14 cellular contexts compared by ENCODE assay signal in genomic region chr1:41566274-41566885, GRCh38.
A peak's percentile ranks its signal among the peaks of the same experiment; 100 is the strongest.
DNase-seq lines count a peak whose midpoint lies in the region; ATAC-seq lines count a peak whose summit lies in the region.
"Had no signal": no experiment of that assay in that cellular context is flagged by ENCODE, and none has a peak within 500 bp of the region (broad histone marks: within the 10 kb centered on the region; RNA-seq: fewer than 3 reads in every experiment).

No MANE protein-coding gene starts in this region.

- peaks cover 36% of the 10 kb centered on the region for H3K4me1 Mint-ChIP-seq in activated CD4-positive, alpha-beta T cell treated with anti-CD3 and anti-CD28 coated beads, Interleukin-2, amount 10 ng/mL, durations not matched to agents 24 days and 14 days
- H3K4me1 Mint-ChIP-seq in activated naive CD8-positive, alpha-beta T cell treated with anti-CD3 and anti-CD28 coated beads, Interleukin-2, amount 50 U/mL, for 24 hours, result peaks cover 26% of the 10 kb centered on the region

- intact Hi-C loops in activated CD4-positive, alpha-beta T cell treated with anti-CD3 and anti-CD28 coated beads, Interleukin-2, amount 10 ng/mL, durations not matched to agents 24 days and 14 days (cut with micrococcal nuclease), result no loop called here
- intact Hi-C loops in sciatic nerve (cut with DNase I), result no loop called here

- H3K9me3 ChIP-seq in BLaER1, result no peaks in the 10 kb centered on the region

- H3K9me3 Mint-ChIP-seq in activated CD4-positive, alpha-beta T cell treated with anti-CD3 and anti-CD28 coated beads, Interleukin-2, amount 10 ng/mL, durations not matched to agents 24 days and 14 days, result no peaks in the 10 kb centered on the region
- no peaks in the 10 kb centered on the region for H3K9me3 Mint-ChIP-seq in activated naive CD8-positive, alpha-beta T cell treated with anti-CD3 and anti-CD28 coated beads, Interleukin-2, amount 50 U/mL, for 24 hours

- H3K36me3 ChIP-seq in BLaER1, result no peaks in the 10 kb centered on the region

- H3K4me3 Mint-ChIP-seq in activated CD4-positive, alpha-beta T cell treated with anti-CD3 and anti-CD28 coated beads, Interleukin-2, amount 10 ng/mL, durations not matched to agents 24 days and 14 days, result no peak overlapping the region
- H3K4me3 Mint-ChIP-seq in activated naive CD8-positive, alpha-beta T cell treated with anti-CD3 and anti-CD28 coated beads, Interleukin-2, amount 50 U/mL, for 24 hours, result no peak overlapping the region

- peaks cover 24% of the 10 kb centered on the region for H3K4me1 ChIP-seq in BLaER1

- no peak overlapping the region for H3K27ac ChIP-seq in BLaER1

- no peaks in the 10 kb centered on the region for H3K27me3 Mint-ChIP-seq in activated CD4-positive, alpha-beta T cell treated with anti-CD3 and anti-CD28 coated beads, Interleukin-2, amount 10 ng/mL, durations not matched to agents 24 days and 14 days
- no peaks in the 10 kb centered on the region for H3K27me3 Mint-ChIP-seq in activated naive CD8-positive, alpha-beta T cell treated with anti-CD3 and anti-CD28 coated beads, Interleukin-2, amount 50 U/mL, for 24 hours

- no peak for DNase-seq in activated CD4-positive, alpha-beta T cell treated with anti-CD3 and anti-CD28 coated beads, Interleukin-2, amount 10 ng/mL, durations not matched to agents 24 days and 14 days
- no peak for DNase-seq in activated CD4-positive, alpha-beta T cell treated with anti-CD3 and anti-CD28 coated beads, Interleukin-2, amount 50 U/mL, for 4 hours
- DNase-seq in activated naive CD8-positive, alpha-beta T cell treated with anti-CD3 and anti-CD28 coated beads, Interleukin-2, amount 50 U/mL, for 24 hours, result no peak
- DNase-seq in sciatic nerve (ENCODE audit: low spot score), result peak; percentile 21
- no peak for DNase-seq in cerebellum (ENCODE audit: low spot score)
- DNase-seq: KG1, NCI-H1417 treated with DMSO at 0.1 percent for 48 hours, NCI-H1930, NCI-H446, NCI-H69 had no signal

- H3K4me3 ChIP-seq in BLaER1, result no peak overlapping the region

- peak overlapping the region; percentile 41 for H3K4me2 ChIP-seq in BLaER1

- H3K27me3 ChIP-seq in BLaER1, result no peaks in the 10 kb centered on the region

- peaks cover 79% of the 10 kb centered on the region for H3K36me3 Mint-ChIP-seq in activated CD4-positive, alpha-beta T cell treated with anti-CD3 and anti-CD28 coated beads, Interleukin-2, amount 10 ng/mL, durations not matched to agents 24 days and 14 days (ENCODE audit: low read depth)
- peaks cover 77% of the 10 kb centered on the region for H3K36me3 Mint-ChIP-seq in activated naive CD8-positive, alpha-beta T cell treated with anti-CD3 and anti-CD28 coated beads, Interleukin-2, amount 50 U/mL, for 24 hours (ENCODE audit: low read depth)

- no peaks in the 10 kb centered on the region for H4K20me1 ChIP-seq in BLaER1

- ATAC-seq in activated naive CD8-positive, alpha-beta T cell treated with anti-CD3 and anti-CD28 coated beads, Interleukin-2, amount 50 U/mL, for 24 hours, result no peak
- ATAC-seq in sciatic nerve (no peak), HG02885 (IDR thresholded peaks at IDR 0.05; ENCODE audit: poor library complexity, unreplicated experiment) (no peak), GM18907 (IDR thresholded peaks at IDR 0.05; ENCODE audit: unreplicated experiment) (no peak)
- ATAC-seq: HepG2 had no signal

- H3K9ac ChIP-seq in BLaER1, result no peak overlapping the region

- H3K27ac Mint-ChIP-seq in activated CD4-positive, alpha-beta T cell treated with anti-CD3 and anti-CD28 coated beads, Interleukin-2, amount 10 ng/mL, durations not matched to agents 24 days and 14 days, result peak overlapping the region; percentile 73
- peak overlapping the region; percentile 39 for H3K27ac Mint-ChIP-seq in activated naive CD8-positive, alpha-beta T cell treated with anti-CD3 and anti-CD28 coated beads, Interleukin-2, amount 50 U/mL, for 24 hours
